ENCODE assay signal across 12 cellular contexts in the genomic region with DNA sequence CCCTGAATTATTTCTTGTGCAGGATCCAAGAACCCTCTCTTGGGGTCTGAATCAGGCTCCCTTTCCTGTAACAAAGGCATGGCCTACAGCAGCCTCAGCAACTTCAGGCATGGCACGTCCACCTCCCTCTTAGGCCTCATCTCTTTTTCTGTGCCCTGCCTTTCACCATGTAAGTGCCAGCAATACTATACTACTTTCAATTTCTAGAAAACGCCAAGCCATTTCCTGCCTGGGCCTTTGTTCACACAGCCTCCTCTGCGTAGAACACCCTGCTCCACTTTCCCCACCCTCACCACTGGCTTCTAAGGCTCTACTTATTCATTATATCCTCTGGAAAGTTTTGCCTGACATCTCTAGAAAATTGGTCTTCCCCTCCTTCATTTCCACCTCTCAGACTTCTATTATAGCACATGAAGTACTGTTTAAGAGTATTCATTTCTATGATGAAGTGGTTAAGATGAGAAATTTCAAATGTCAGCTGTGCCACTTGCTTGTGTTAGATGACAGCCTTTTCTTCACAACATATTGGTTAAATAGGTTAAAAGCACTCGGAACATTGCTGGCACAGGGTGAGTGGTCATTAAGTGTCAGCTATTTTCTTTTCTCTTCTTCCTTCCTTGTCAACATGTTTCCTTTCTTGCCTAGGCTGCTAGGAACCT. TPM values are rescaled to one million over a fixed set of nuclear protein-coding genes. Genes with fewer than 3 reads are reported as not detected.
DNase-seq lines count a peak whose midpoint lies in the region; ATAC-seq and TF ChIP-seq lines count a peak whose summit lies in the region.
"Had no signal": no experiment of that assay in that cellular context is flagged by ENCODE, and none has a peak within 500 bp of the region (broad histone marks: within the 10 kb centered on the region; RNA-seq: fewer than 3 reads in every experiment).

No MANE protein-coding gene starts in this region.

- H3K27ac Mint-ChIP-seq in activated naive CD8-positive, alpha-beta T cell treated with anti-CD3 and anti-CD28 coated beads, Interleukin-2, amount 10 ng/mL, durations not matched to agents 7 days and 5 days, result peak overlapping the region; percentile 95
- H3K27ac Mint-ChIP-seq in nephron progenitor cell, result no peak overlapping the region
- H3K27ac Mint-ChIP-seq: activated B cell treated with CpG ODN at 0.5 μM for 24 hours had no signal

- POLR2A ChIA-PET in HEK293 (lab: Yijun Ruan, JAX), result no interaction called here
- POLR2A ChIA-PET in activated naive CD8-positive, alpha-beta T cell treated with anti-CD3 and anti-CD28 coated beads, Interleukin-2, amount 10 ng/mL, durations not matched to agents 7 days and 5 days (lab: Charles Lee), result no interaction called here

- no peaks in the 10 kb centered on the region for H3K9me3 Mint-ChIP-seq in activated naive CD8-positive, alpha-beta T cell treated with anti-CD3 and anti-CD28 coated beads, Interleukin-2, amount 10 ng/mL, durations not matched to agents 7 days and 5 days
- H3K9me3 Mint-ChIP-seq in nephron progenitor cell, result no peaks in the 10 kb centered on the region
- H3K9me3 Mint-ChIP-seq: activated B cell treated with CpG ODN at 0.5 μM for 24 hours had no signal

- H3K36me3 Mint-ChIP-seq in activated naive CD8-positive, alpha-beta T cell treated with anti-CD3 and anti-CD28 coated beads, Interleukin-2, amount 10 ng/mL, durations not matched to agents 7 days and 5 days, result no peaks in the 10 kb centered on the region
- no peaks in the 10 kb centered on the region for H3K36me3 Mint-ChIP-seq in nephron progenitor cell (ENCODE audit: low read depth)

- H3K9me3 ChIP-seq in HEK293 (ENCODE audit: control insufficient read depth, insufficient read depth, low read depth, low read length), result no peaks in the 10 kb centered on the region
- H3K9me3 ChIP-seq: vagina had no signal

- CTCF ChIA-PET in HEK293 (lab: Yijun Ruan, JAX), result interaction anchor here (0.5 to 1.4 kb wide), 3 partner anchors 36 to 1255 kb away, joined by 3 to 4 read pairs (median 3); no protein-coding TSS in a partner anchor

- no peaks in the 10 kb centered on the region for H3K36me3 ChIP-seq in HEK293 (ENCODE audit: control insufficient read depth in 2 of 2, insufficient read depth in 1 of 2, low read length in 2 of 2)
- H3K36me3 ChIP-seq: vagina had no signal

- in situ Hi-C loops in G401 (cut with HindIII; ENCODE audit: low sequenced_read_pairs), result no loop called here

- peak; percentile 99 for ATAC-seq in activated naive CD8-positive, alpha-beta T cell treated with anti-CD3 and anti-CD28 coated beads, Interleukin-2, amount 10 ng/mL, durations not matched to agents 7 days and 5 days (ENCODE audit: low read depth)

- peaks cover 6% of the 10 kb centered on the region for H3K27me3 Mint-ChIP-seq in activated naive CD8-positive, alpha-beta T cell treated with anti-CD3 and anti-CD28 coated beads, Interleukin-2, amount 10 ng/mL, durations not matched to agents 7 days and 5 days
- peaks cover 38% of the 10 kb centered on the region for H3K27me3 Mint-ChIP-seq in nephron progenitor cell (ENCODE audit: low read depth, poor library complexity)

- TF ChIP-seq CTCF in HEK293 (tag by site-specific recombination; IDR thresholded peaks at IDR 0.05) (no peak), nephron progenitor cell (IDR thresholded peaks at IDR 0.05) (no peak)

- 0 out of 2 replicates have a peak, but pooled peaks cover 2% of the 10 kb centered on the region for H3K4me1 ChIP-seq in HEK293 (ENCODE audit: control insufficient read depth, insufficient read depth, low read length)
- H3K4me1 ChIP-seq: vagina had no signal

- DNase-seq in activated CD4-positive, alpha-beta T cell treated with anti-CD3 and anti-CD28 coated beads for 1 hour, result peak; percentile 17
- DNase-seq in activated naive CD8-positive, alpha-beta T cell treated with anti-CD3 and anti-CD28 coated beads, Interleukin-2, amount 10 ng/mL, durations not matched to agents 7 days and 5 days, result peak; percentile 32
- peak; percentile 38 for DNase-seq in stimulated activated CD4-positive, alpha-beta T cell treated with anti-CD3 and anti-CD28 coated beads, Interleukin-2, amount 100 ng/mL, for 4 hours (ENCODE audit: low read depth)
- DNase-seq in nephron progenitor cell, result no peak
- no peak for DNase-seq in HK-2 (ENCODE audit: unreplicated experiment)
- no peak for DNase-seq in G401 (ENCODE audit: low spot score)
- DNase-seq in inferior parietal cortex (ENCODE audit: extremely low spot score), result no peak
- DNase-seq: activated B cell treated with CpG ODN at 0.5 μM for 24 hours, kidney glomerular epithelial cell, NCI-H2171 treated with DMSO at 0.1 percent for 48 hours had no signal

- peak overlapping the region; percentile 69 for H3K4me3 Mint-ChIP-seq in activated naive CD8-positive, alpha-beta T cell treated with anti-CD3 and anti-CD28 coated beads, Interleukin-2, amount 10 ng/mL, durations not matched to agents 7 days and 5 days
- H3K4me3 Mint-ChIP-seq in nephron progenitor cell, result no peak overlapping the region
- H3K4me3 Mint-ChIP-seq: activated B cell treated with CpG ODN at 0.5 μM for 24 hours had no signal

- H3K4me3 ChIP-seq in HEK293 (ENCODE audit: low read depth, low read length), result no peak overlapping the region
- H3K4me3 ChIP-seq: vagina had no signal

- H3K27ac ChIP-seq in HEK293 (ENCODE audit: extremely low read depth, low read depth, low read length), result no peak overlapping the region
- H3K27ac ChIP-seq: vagina had no signal

- peaks cover 12% of the 10 kb centered on the region for H3K4me1 Mint-ChIP-seq in activated naive CD8-positive, alpha-beta T cell treated with anti-CD3 and anti-CD28 coated beads, Interleukin-2, amount 10 ng/mL, durations not matched to agents 7 days and 5 days
- peaks cover 11% of the 10 kb centered on the region for H3K4me1 Mint-ChIP-seq in nephron progenitor cell
- H3K4me1 Mint-ChIP-seq: activated B cell treated with CpG ODN at 0.5 μM for 24 hours had no signal

TF ChIP-seq in HEK293, 187 proteins besides CTCF, POLR2A, EP300 and RAD21:
- no peak for TF ChIP-seq ZNF658 (tag by site-specific recombination; IDR thresholded peaks at IDR 0.05)
- TF ChIP-seq PRDM1 (tag by site-specific recombination; IDR thresholded peaks at IDR 0.05), result peak; percentile 60

RNA-seq across cellular contexts. Expression of a gene that starts 41.6 kb away (rescaled TPM):
- total RNA-seq in activated naive CD8-positive, alpha-beta T cell treated with anti-CD3 and anti-CD28 coated beads, Interleukin-2, amount 10 ng/mL, durations not matched to agents 7 days and 5 days, result not detected
- total RNA-seq in G401 (2014; rRNA removed; shearing (Covaris generic)), result not detected in 2 replicates
- total RNA-seq: activated B cell treated with CpG ODN at 0.5 μM for 24 hours, vagina had no signal

Comparison
In these comparisons a context has a peak if more than half of its experiments do, and no peak if none do; other contexts are left out.
1. DNase-seq: peak in activated CD4-positive, alpha-beta T cell treated with anti-CD3 and anti-CD28 coated beads for 1 hour (single experiment), activated naive CD8-positive, alpha-beta T cell treated with anti-CD3 and anti-CD28 coated beads, Interleukin-2, amount 10 ng/mL, durations not matched to agents 7 days and 5 days (single experiment) and stimulated activated CD4-positive, alpha-beta T cell treated with anti-CD3 and anti-CD28 coated beads, Interleukin-2, amount 100 ng/mL, for 4 hours (single experiment); none in nephron progenitor cell (single experiment), HK-2 (single experiment), G401 (single experiment) and inferior parietal cortex (single experiment).